Comparison of ENCODE assay signal across 1 cellular context in genomic region chr13:94947965-94948371, GRCh38.
TF ChIP-seq lines count a peak whose summit lies in the region.

No MANE protein-coding gene starts in this region.

TF ChIP-seq in GM12878, 131 proteins besides CTCF, POLR2A, EP300 and RAD21 (continued from another document):
- TF ChIP-seq ESRRA (IDR thresholded peaks at IDR 0.05; ENCODE audit: low read length) (no peak), LARP7 (IDR thresholded peaks at IDR 0.05) (no peak), STAT3 (IDR thresholded peaks at IDR 0.05; ENCODE audit: low read depth, low read length) (no peak), CBFB (IDR thresholded peaks at IDR 0.05; ENCODE audit: low read depth) (no peak), HDGF (IDR thresholded peaks at IDR 0.05) (no peak)
